Comparison of ENCODE assay signal across 22 cellular contexts in genomic region chr16:73337897-73338296, GRCh38.
A peak's percentile ranks its signal among the peaks of the same experiment; 100 is the strongest.
DNase-seq lines count a peak whose midpoint lies in the region; ATAC-seq, FAIRE-seq and TF ChIP-seq lines count a peak whose summit lies in the region.
"Had no signal": no experiment of that assay in that cellular context is flagged by ENCODE, and none has a peak within 500 bp of the region (broad histone marks: within the 10 kb centered on the region; RNA-seq: fewer than 3 reads in every experiment).

No MANE protein-coding gene starts in this region.

- no peak overlapping the region for H2BK15ac ChIP-seq in H1 (ENCODE audit: low read length)

- 0 out of 6 replicates have a peak, but pooled peaks of 1 of the 2 experiments have one; percentile 34 for ATAC-seq in A549
- ATAC-seq in GM19023 (IDR thresholded peaks at IDR 0.05; ENCODE audit: unreplicated experiment): no peak
- no peak for ATAC-seq in activated naive CD4-positive, alpha-beta T cell treated with anti-CD3 and anti-CD28 coated beads, Interleukin-2, amount 50 U/mL, for 72 hours
- ATAC-seq: CD8-positive, alpha-beta T cell had no signal

- WGBS in A549 (ENCODE audit: missing lambda C conversion rate): 43% methylated on average over 6 of the region's 6 CpGs
- whole genome bisulfite sequencing in H1 (ENCODE audit: extremely low coverage in 1 of 2, insufficient coverage in 1 of 2, insufficient read length in 1 of 2, insufficient replicate concordance in 2 of 2, low coverage in 1 of 2, low lambda C conversion rate in 2 of 2, missing lambda C conversion rate in 1 of 2), 2 experiments: 86% methylated on average over 6 of the region's 6 CpGs; no CpG with 5 or more reads in 1 of the 2 experiments

- no peaks in the 10 kb centered on the region for H3K9me3 Mint-ChIP-seq in activated naive CD4-positive, alpha-beta T cell treated with anti-CD3 and anti-CD28 coated beads, Interleukin-2, amount 50 U/mL, for 72 hours
- H3K9me3 Mint-ChIP-seq: CD4-positive, alpha-beta T cell; CD8-positive, alpha-beta T cell had no signal

- 0 out of 3 replicates have a peak, but pooled peaks cover 3% of the 10 kb centered on the region for H3K9me3 ChIP-seq in A549
- peaks cover 0 to 10% (median 0%) of the 10 kb centered on the region in 11 experiments; a peak in 4 of 22 replicates for H3K9me3 ChIP-seq in BLaER1 treated with 17β-estradiol and CSF1 and Interleukin-3, amounts not matched to agents 10 nM and 100 nM (replicated peaks in 1 of 11)
- no peaks in the 10 kb centered on the region for H3K9me3 ChIP-seq in H1 (ENCODE audit: insufficient read depth in 2 of 2, low read depth in 1 of 2, low read length in 1 of 2)
- H3K9me3 ChIP-seq in WERI-Rb-1 (ENCODE audit: severe bottlenecking): no peaks in the 10 kb centered on the region
- H3K9me3 ChIP-seq: Caco-2 had no signal

- DNase-seq in A549 (ENCODE audit: low read depth in 1 of 2, low spot score in 1 of 2): no peak
- peak; percentile 67 for DNase-seq in NB4 (ENCODE audit: low read depth)
- no peak for DNase-seq in H1 (ENCODE audit: low read depth in 1 of 2, low spot score in 2 of 2)
- no peak for DNase-seq in WERI-Rb-1
- no peak for DNase-seq in erythroblast (lab: John Stamatoyannopoulos, UW)
- no peak for DNase-seq in activated naive CD4-positive, alpha-beta T cell treated with anti-CD3 and anti-CD28 coated beads, Interleukin-2, amount 50 U/mL, for 72 hours (ENCODE audit: low spot score in 2 of 2)
- DNase-seq: AML-193; Caco-2; Calu3; CD4-positive, alpha-beta T cell; CD8-positive, alpha-beta T cell; DMS79 treated with DMSO at 0.1 percent for 48 hours; GF-D8 had no signal

- 0 out of 2 replicates have a peak overlapping the region, but pooled peaks have one; percentile 34 for H2AK5ac ChIP-seq in H1 (ENCODE audit: low read depth, low read length)

- H3K4me2 ChIP-seq in A549 (peak overlapping the region; percentile 23; the same call in 1 of the 3 replicates), H1 (ENCODE audit: insufficient read depth in 1 of 2, low read depth in 2 of 2, low read length in 2 of 2) (no peak overlapping the region)
- H3K4me2 ChIP-seq in BLaER1 treated with 17β-estradiol and CSF1 and Interleukin-3, amounts not matched to agents 10 nM and 100 nM: peak overlapping the region; percentile 30 to 75 (median 58); a peak in 20 of 22 replicates

- H3K36me3 ChIP-seq in BLaER1 treated with 17β-estradiol and CSF1 and Interleukin-3, amounts not matched to agents 10 nM and 100 nM: no peaks in the 10 kb centered on the region
- H3K36me3 ChIP-seq in H1 (ENCODE audit: control insufficient read depth in 2 of 4, insufficient read depth in 4 of 4, low read length in 3 of 4): no peaks in the 10 kb centered on the region
- H3K36me3 ChIP-seq in WERI-Rb-1: no peaks in the 10 kb centered on the region

- no peaks in the 10 kb centered on the region for H3K79me1 ChIP-seq in H1 (ENCODE audit: low read depth, low read length)

- no peak overlapping the region for H3K27ac Mint-ChIP-seq in activated naive CD4-positive, alpha-beta T cell treated with anti-CD3 and anti-CD28 coated beads, Interleukin-2, amount 50 U/mL, for 72 hours
- H3K27ac Mint-ChIP-seq: B cell; CD4-positive, alpha-beta T cell; CD8-positive, alpha-beta T cell had no signal

- H4K20me1 ChIP-seq in BLaER1 treated with 17β-estradiol and CSF1 and Interleukin-3, amounts not matched to agents 10 nM and 100 nM: no peaks in the 10 kb centered on the region
- H4K20me1 ChIP-seq in H1 (replicated peaks in 1 of 2; ENCODE audit: control insufficient read depth in 1 of 2, insufficient read depth in 2 of 2, low read length in 2 of 2): no peaks in the 10 kb centered on the region

- FAIRE-seq in A549 (lab: Jason Lieb, UNC) (no peak), H1 (lab: Jason Lieb, UNC) (no peak)
- FAIRE-seq: A204.1, D721Med, G401.6, GM12891 had no signal

- H2BK120ac ChIP-seq in H1 (replicated peaks; ENCODE audit: low read depth, low read length): no peak overlapping the region

- no peak for TF ChIP-seq RAD21 in A549 (conservative IDR thresholded peaks at IDR 0.05 in 1 of 2, IDR thresholded peaks at IDR 0.05 in 1 of 2)
- no peak for TF ChIP-seq RAD21 in H1 (IDR thresholded peaks at IDR 0.05 in 1 of 2, conservative IDR thresholded peaks at IDR 0.05 in 1 of 2; ENCODE audit: low read depth in 2 of 2, low read length in 2 of 2)

- no peaks in the 10 kb centered on the region for H3K27me3 ChIP-seq in BLaER1 treated with 17β-estradiol and CSF1 and Interleukin-3, amounts not matched to agents 10 nM and 100 nM
- H3K27me3 ChIP-seq in H1 (replicated peaks in 1 of 4; ENCODE audit: control insufficient read depth in 3 of 4, extremely low read depth in 1 of 4, insufficient read depth in 3 of 4, low read length in 3 of 4): peaks cover 0 to 5% (median 0%) of the 10 kb centered on the region in 4 experiments; a peak in 2 of 7 replicates
- H3K27me3 ChIP-seq in WERI-Rb-1 (ENCODE audit: insufficient read depth, low read depth, severe bottlenecking): peaks cover 11% of the 10 kb centered on the region

- H3K4me1 ChIP-seq in A549 (peaks cover 8% of the 10 kb centered on the region; the same call in 2 of the 3 replicates), H1 (replicated peaks in 1 of 4; ENCODE audit: control insufficient read depth in 3 of 4, insufficient read depth in 4 of 4, low read length in 3 of 4) (peaks cover 3 to 11% (median 5%) of the 10 kb centered on the region in 4 experiments; a peak in 6 of 7 replicates)
- peaks cover 9 to 58% (median 37%) of the 10 kb centered on the region in 10 experiments for H3K4me1 ChIP-seq in BLaER1 treated with 17β-estradiol and CSF1 and Interleukin-3, amounts not matched to agents 10 nM and 100 nM
- H3K4me1 ChIP-seq: Caco-2 had no signal

- no peak overlapping the region for H4K8ac ChIP-seq in H1 (ENCODE audit: extremely low read depth, insufficient read depth, low read length)

- no peaks in the 10 kb centered on the region for H3K36me3 Mint-ChIP-seq in activated naive CD4-positive, alpha-beta T cell treated with anti-CD3 and anti-CD28 coated beads, Interleukin-2, amount 50 U/mL, for 72 hours
- H3K36me3 Mint-ChIP-seq: CD8-positive, alpha-beta T cell had no signal

- TF ChIP-seq EP300 in A549 (IDR thresholded peaks at IDR 0.05): no peak
- TF ChIP-seq EP300 in H1 (IDR thresholded peaks at IDR 0.05; ENCODE audit: borderline replicate concordance in 1 of 2, low read depth in 2 of 2, low read length in 2 of 2): no peak

- H3K4me3 ChIP-seq in A549: no peak overlapping the region
- H3K4me3 ChIP-seq in BLaER1 treated with 17β-estradiol and CSF1 and Interleukin-3, amounts not matched to agents 10 nM and 100 nM: no peak overlapping the region
- no peak overlapping the region for H3K4me3 ChIP-seq in NB4 (ENCODE audit: low read depth, low read length)
- H3K4me3 ChIP-seq in H1 (ENCODE audit: extremely low read depth in 1 of 4, insufficient read depth in 2 of 4, low read depth in 3 of 4, low read length in 4 of 4): no peak overlapping the region
- no peak overlapping the region for H3K4me3 ChIP-seq in WERI-Rb-1 (ENCODE audit: low read depth, low read length)

- no peak overlapping the region for H2BK12ac ChIP-seq in H1 (ENCODE audit: low read depth, low read length)

- H2AFZ ChIP-seq in H1 (ENCODE audit: low read length): no peak overlapping the region

- no peak overlapping the region for H2BK5ac ChIP-seq in H1 (ENCODE audit: low read depth, low read length)

- no peak overlapping the region for H3K4ac ChIP-seq in H1 (replicated peaks; ENCODE audit: insufficient read length, low read depth, low read length)

- POLR2A ChIA-PET in A549 (lab: Yijun Ruan, JAX): interaction anchor here (0.6 kb wide), 1 partner anchor 82 kb away, joined by 5 read pairs; no protein-coding TSS in a partner anchor
- POLR2A ChIA-PET in H1 (lab: Charles Lee; ENCODE audit: partially characterized antibody): no interaction called here

- no peak overlapping the region for H3K14ac ChIP-seq in H1 (ENCODE audit: insufficient read length)

- no peaks in the 10 kb centered on the region for H3K79me2 ChIP-seq in H1 (ENCODE audit: control insufficient read depth in 1 of 2, insufficient read depth in 2 of 2, low read length in 2 of 2)

- H2BK20ac ChIP-seq in H1 (ENCODE audit: low read length): no peak overlapping the region

- H3K18ac ChIP-seq in H1 (ENCODE audit: extremely low read depth, low read length): no peak overlapping the region

- CTCF ChIA-PET in A549 (lab: Yijun Ruan, JAX) (no interaction called here), H1 (lab: Charles Lee; ENCODE audit: partially characterized antibody) (no interaction called here)

- no peak overlapping the region for H3K56ac ChIP-seq in H1 (replicated peaks; ENCODE audit: insufficient read length, low read depth, low read length)

- H4K5ac ChIP-seq in H1 (ENCODE audit: insufficient read length, low read depth, low read length): no peak overlapping the region

- H3K9ac ChIP-seq in BLaER1 treated with 17β-estradiol and CSF1 and Interleukin-3, amounts not matched to agents 10 nM and 100 nM: peak overlapping the region in 9 of 11 experiments; percentile 36 to 74 (median 69); a peak in 15 of 22 replicates
- H3K9ac ChIP-seq in H1 (replicated peaks in 1 of 4; ENCODE audit: extremely low read depth in 1 of 4, low read depth in 3 of 4, low read length in 3 of 4): no peak overlapping the region

- H3K27ac ChIP-seq in A549 (no peak overlapping the region), H1 (ENCODE audit: low read depth, low read length) (no peak overlapping the region), WERI-Rb-1 (no peak overlapping the region)
- H3K27ac ChIP-seq in BLaER1 treated with 17β-estradiol and CSF1 and Interleukin-3, amounts not matched to agents 10 nM and 100 nM: peak overlapping the region in 9 of 11 experiments; percentile 60 to 86 (median 82); a peak in 18 of 22 replicates
- H3K27ac ChIP-seq: 22Rv1, C4-2B had no signal

- TF ChIP-seq CTCF in A549 (IDR thresholded peaks at IDR 0.05) (no peak), NB4 (IDR thresholded peaks at IDR 0.05; ENCODE audit: low read depth, low read length) (no peak), H1 (IDR thresholded peaks at IDR 0.05; ENCODE audit: control extremely low read depth in 1 of 3, insufficient read depth in 1 of 3, low read depth in 1 of 3, low read length in 3 of 3) (no peak), WERI-Rb-1 (IDR thresholded peaks at IDR 0.05; ENCODE audit: low read depth, low read length) (no peak)

- H4K91ac ChIP-seq in H1 (replicated peaks; ENCODE audit: insufficient read length, low read length): no peak overlapping the region

- no peak for TF ChIP-seq POLR2A in A549 (IDR thresholded peaks at IDR 0.05; ENCODE audit: low read length)
- TF ChIP-seq POLR2A in NB4 (IDR thresholded peaks at IDR 0.05; ENCODE audit: extremely low read depth, insufficient read length): no peak
- no peak for TF ChIP-seq POLR2A in H1 (IDR thresholded peaks at IDR 0.05; ENCODE audit: control extremely low read depth in 1 of 2, low read depth in 2 of 2, low read length in 2 of 2)
- no peak for TF ChIP-seq POLR2A in erythroblast (IDR thresholded peaks at IDR 0.05; ENCODE audit: low read length)

- H3K23ac ChIP-seq in H1 (ENCODE audit: insufficient read length): no peak overlapping the region

- no peaks in the 10 kb centered on the region for H3K23me2 ChIP-seq in H1 (ENCODE audit: low read depth, low read length)

TF ChIP-seq in A549, 52 proteins besides CTCF, POLR2A, EP300 and RAD21 (continues in another document):
- no peak for TF ChIP-seq HEYL (CRISPR knock-in tag; IDR thresholded peaks at IDR 0.05)
- TF ChIP-seq CHD2 (IDR thresholded peaks at IDR 0.05; ENCODE audit: low read length, partially characterized antibody): no peak

TF ChIP-seq in H1, 55 proteins besides CTCF, POLR2A, EP300 and RAD21:
- no peak for TF ChIP-seq CBX5 (IDR thresholded peaks at IDR 0.05; ENCODE audit: low read depth, low read length)

Comparison
In these comparisons a context has a peak if more than half of its experiments do, and no peak if none do; other contexts are left out.
1. H3K27ac ChIP-seq: peak in BLaER1 treated with 17β-estradiol and CSF1 and Interleukin-3, amounts not matched to agents 10 nM and 100 nM (9 of 11); none in A549 (0 of 2), H1 (single experiment) and WERI-Rb-1 (single experiment).
2. H3K4me2 ChIP-seq: peak in A549 (single experiment) and BLaER1 treated with 17β-estradiol and CSF1 and Interleukin-3, amounts not matched to agents 10 nM and 100 nM (11 of 11); none in H1 (0 of 2).
3. H3K9ac ChIP-seq: peak in BLaER1 treated with 17β-estradiol and CSF1 and Interleukin-3, amounts not matched to agents 10 nM and 100 nM (9 of 11); none in H1 (0 of 4).